In genomic region chr17:36168836-36169235, GRCh38 we compare ENCODE assay signal across 8 cellular contexts. TPM values are rescaled to one million over a fixed set of nuclear protein-coding genes. Genes with fewer than 3 reads are reported as not detected.
"Had no signal": no experiment of that assay in that cellular context is flagged by ENCODE, and none has a peak within 500 bp of the region (broad histone marks: within the 10 kb centered on the region; RNA-seq: fewer than 3 reads in every experiment).

No MANE protein-coding gene starts in this region.

RNA-seq across cellular contexts. Expression of gene TBC1D3B, which starts 7.6 kb away (rescaled TPM):
- total RNA-seq: RPMI7951 had no signal

RNA-seq across cellular contexts. Expression of gene CCL3L1, which starts 27.7 kb away (rescaled TPM):
- total RNA-seq: PC-3, PC-9, Right ventricle myocardium inferior, Right ventricle myocardium superior, SJCRH30, SJSA1, SK-MEL-5 had no signal

RNA-seq across cellular contexts. Expression of gene CCL4L2, which starts 42.0 kb away (rescaled TPM):
- total RNA-seq: PC-3, PC-9, Right ventricle myocardium inferior, Right ventricle myocardium superior, RPMI7951, SJCRH30, SJSA1, SK-MEL-5 had no signal
